In the genomic region with DNA sequence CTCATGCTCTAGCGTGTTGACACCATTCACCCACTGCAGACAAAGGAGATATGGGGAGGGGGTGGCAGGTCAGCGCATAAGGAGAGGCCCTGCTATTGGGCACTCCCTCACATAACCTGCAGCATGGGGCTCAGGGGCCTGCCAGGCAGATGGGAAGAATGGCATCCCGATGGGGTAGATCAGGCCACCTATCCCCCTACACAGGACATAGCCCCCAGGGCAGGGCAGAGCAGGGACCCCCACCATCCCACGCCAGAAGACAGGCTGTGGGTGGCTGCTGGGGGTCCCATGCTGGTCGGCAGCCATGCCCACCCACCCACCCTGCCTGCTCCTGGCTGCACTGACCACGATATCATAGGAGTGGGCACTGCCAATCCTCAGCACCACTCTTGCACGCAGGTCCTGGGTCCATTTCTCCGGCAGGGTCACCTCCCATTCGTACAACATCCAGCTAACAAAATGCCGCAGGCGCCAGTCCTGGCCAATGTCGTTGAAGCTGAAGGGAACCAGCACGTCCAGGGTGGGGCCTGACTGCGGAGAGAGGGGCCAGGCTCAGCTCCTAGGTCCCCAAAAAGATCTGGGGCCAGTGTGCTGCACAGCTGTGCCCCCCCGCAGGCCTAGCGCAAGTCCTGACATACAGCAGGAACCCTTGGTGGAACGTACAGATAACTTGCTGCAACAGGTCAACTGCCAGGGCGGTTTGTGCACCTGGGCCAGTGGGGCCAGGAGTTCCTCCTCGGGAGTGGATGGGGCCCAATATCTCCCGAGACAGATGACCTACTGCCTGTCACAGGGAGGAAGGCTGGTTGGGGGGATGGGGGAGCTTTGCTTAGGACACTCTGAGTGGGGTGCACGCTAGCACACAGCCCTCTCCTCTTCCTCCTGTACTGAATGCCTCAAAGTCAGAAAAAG, we compare ENCODE assay signal across 33 cellular contexts. TPM values are rescaled to one million over a fixed set of nuclear protein-coding genes. Genes with fewer than 3 reads are reported as not detected.
"Had no signal": no experiment of that assay in that cellular context is flagged by ENCODE, and none has a peak within 500 bp of the region (broad histone marks: within the 10 kb centered on the region; RNA-seq: fewer than 3 reads in every experiment).

No MANE protein-coding gene starts in this region.

- H3K27me3 Mint-ChIP-seq: activated CD4-positive, alpha-beta memory T cell treated with anti-CD3 and anti-CD28 coated beads for 36 hours; activated CD4-positive, alpha-beta T cell treated with anti-CD3 and anti-CD28 coated beads for 36 hours; activated CD4-positive, alpha-beta T cell treated with anti-CD3 and anti-CD28 coated beads, Interleukin-2, amount 10 ng/mL, durations not matched to agents 24 days and 14 days; activated naive CD4-positive, alpha-beta T cell treated with anti-CD3 and anti-CD28 coated beads, Interleukin-2, amount 50 U/mL, for 24 hours; activated naive CD8-positive, alpha-beta T cell treated with anti-CD3 and anti-CD28 coated beads for 36 hours; activated naive CD8-positive, alpha-beta T cell treated with anti-CD3 and anti-CD28 coated beads, Interleukin-2, amount 50 U/mL, for 24 hours; brain; effector memory CD8-positive, alpha-beta T cell had no signal

- H3K4me1 Mint-ChIP-seq: activated CD4-positive, alpha-beta T cell treated with anti-CD3 and anti-CD28 coated beads for 36 hours; activated CD4-positive, alpha-beta T cell treated with anti-CD3 and anti-CD28 coated beads, Interleukin-2, amount 10 ng/mL, durations not matched to agents 24 days and 14 days; activated naive CD4-positive, alpha-beta T cell treated with anti-CD3 and anti-CD28 coated beads, Interleukin-2, amount 50 U/mL, for 24 hours; activated naive CD8-positive, alpha-beta T cell treated with anti-CD3 and anti-CD28 coated beads for 36 hours; activated naive CD8-positive, alpha-beta T cell treated with anti-CD3 and anti-CD28 coated beads, Interleukin-2, amount 50 U/mL, for 24 hours; brain had no signal

- H3K36me3 ChIP-seq: adrenal gland, ascending aorta, breast epithelium, cardiac muscle cell, esophagus muscularis mucosa, gastrocnemius medialis had no signal

- H3K27ac ChIP-seq: adrenal gland, ascending aorta, breast epithelium, cardiac muscle cell, esophagus muscularis mucosa, foreskin keratinocyte, gastrocnemius medialis had no signal

- H3K36me3 Mint-ChIP-seq: activated CD4-positive, alpha-beta memory T cell treated with anti-CD3 and anti-CD28 coated beads for 36 hours; activated naive CD4-positive, alpha-beta T cell treated with anti-CD3 and anti-CD28 coated beads, Interleukin-2, amount 50 U/mL, for 24 hours; activated naive CD8-positive, alpha-beta T cell treated with anti-CD3 and anti-CD28 coated beads for 36 hours; brain had no signal

- DNase-seq: activated CD4-positive, alpha-beta memory T cell treated with anti-CD3 and anti-CD28 coated beads for 36 hours; activated CD4-positive, alpha-beta T cell treated with anti-CD3 and anti-CD28 coated beads for 36 hours; activated CD4-positive, alpha-beta T cell treated with anti-CD3 and anti-CD28 coated beads, Interleukin-2, amount 10 ng/mL, durations not matched to agents 24 days and 14 days; activated CD4-positive, CD25-positive, alpha-beta regulatory T cell; activated CD4-positive, CD25-positive, alpha-beta regulatory T cell treated with anti-CD3 and anti-CD28 coated beads, Interleukin-2, amount 50 U/mL, for 72 hours; activated CD8-positive, alpha-beta T cell treated with anti-CD3 and anti-CD28 coated beads, Interleukin-2, amount 10 ng/mL, durations not matched to agents 7 days and 5 days; activated effector memory CD4-positive, alpha-beta T cell treated with anti-CD3 and anti-CD28 coated beads, Interleukin-2, amount 50 U/mL, for 16 hours; activated naive CD4-positive, alpha-beta T cell treated with anti-CD3 and anti-CD28 coated beads for 36 hours; activated naive CD8-positive, alpha-beta T cell treated with anti-CD3 and anti-CD28 coated beads for 36 hours; activated naive CD8-positive, alpha-beta T cell treated with anti-CD3 and anti-CD28 coated beads, Interleukin-2, amount 50 U/mL, for 24 hours; activated T-cell treated with anti-CD3 and anti-CD28 coated beads, Interleukin-2, amount 50 U/mL, for 4 hours; adrenal gland; amygdala; cortex of kidney; dermis blood vessel endothelial cell; effector CD4-positive, alpha-beta T cell; effector memory CD8-positive, alpha-beta T cell; erythroblast; foreskin keratinocyte; gastrocnemius medialis; glutamatergic neuron; T-helper 2 cell had no signal

- H3K27ac Mint-ChIP-seq: activated CD4-positive, alpha-beta memory T cell treated with anti-CD3 and anti-CD28 coated beads for 36 hours; activated CD4-positive, alpha-beta T cell treated with anti-CD3 and anti-CD28 coated beads for 36 hours; activated CD4-positive, alpha-beta T cell treated with anti-CD3 and anti-CD28 coated beads, Interleukin-2, amount 10 ng/mL, durations not matched to agents 24 days and 14 days; activated CD8-positive, alpha-beta T cell treated with anti-CD3 and anti-CD28 coated beads, Interleukin-2, amount 10 ng/mL, durations not matched to agents 7 days and 5 days; activated naive CD4-positive, alpha-beta T cell treated with anti-CD3 and anti-CD28 coated beads for 36 hours; activated naive CD4-positive, alpha-beta T cell treated with anti-CD3 and anti-CD28 coated beads, Interleukin-2, amount 50 U/mL, for 24 hours; activated naive CD8-positive, alpha-beta T cell treated with anti-CD3 and anti-CD28 coated beads for 36 hours; activated naive CD8-positive, alpha-beta T cell treated with anti-CD3 and anti-CD28 coated beads, Interleukin-2, amount 50 U/mL, for 24 hours; activated T-helper 1 cell treated with anti-CD3 and anti-CD28 coated beads, Interleukin-12 subunit alpha, Interleukin-12 subunit beta, Interleukin-2, Interleukin-4 antibody, amounts not matched to agents 30 ng/mL and 10 ng/mL and 1 ng/mL, durations not matched to agents 14 hours and 24 hours and 36 hours; activated T-helper 2 cell treated with anti-CD3 and anti-CD28 coated beads, Interferon-gamma antibody, Interleukin-2, Interleukin-4, amounts not matched to agents 10 μg/mL and 5 μg/mL and 100 μg/mL, durations not matched to agents 14 hours and 24 hours and 36 hours; brain; effector memory CD8-positive, alpha-beta T cell had no signal

- H3K9me3 Mint-ChIP-seq: activated naive CD4-positive, alpha-beta T cell treated with anti-CD3 and anti-CD28 coated beads, Interleukin-2, amount 50 U/mL, for 24 hours had no signal

- H3K4me3 Mint-ChIP-seq: activated CD4-positive, alpha-beta memory T cell treated with anti-CD3 and anti-CD28 coated beads for 36 hours; activated CD4-positive, alpha-beta T cell treated with anti-CD3 and anti-CD28 coated beads for 36 hours; activated CD4-positive, alpha-beta T cell treated with anti-CD3 and anti-CD28 coated beads, Interleukin-2, amount 10 ng/mL, durations not matched to agents 24 days and 14 days; activated CD8-positive, alpha-beta T cell treated with anti-CD3 and anti-CD28 coated beads, Interleukin-2, amount 10 ng/mL, durations not matched to agents 7 days and 5 days; activated naive CD4-positive, alpha-beta T cell treated with anti-CD3 and anti-CD28 coated beads for 36 hours; activated naive CD4-positive, alpha-beta T cell treated with anti-CD3 and anti-CD28 coated beads, Interleukin-2, amount 50 U/mL, for 24 hours; activated naive CD8-positive, alpha-beta T cell treated with anti-CD3 and anti-CD28 coated beads for 36 hours; activated naive CD8-positive, alpha-beta T cell treated with anti-CD3 and anti-CD28 coated beads, Interleukin-2, amount 50 U/mL, for 24 hours; activated T-cell treated with anti-CD3 and anti-CD28 coated beads, Interleukin-2, amount 50 U/mL, for 4 hours; activated T-helper 1 cell treated with anti-CD3 and anti-CD28 coated beads, Interleukin-12 subunit alpha, Interleukin-12 subunit beta, Interleukin-2, Interleukin-4 antibody, amounts not matched to agents 30 ng/mL and 10 ng/mL and 1 ng/mL, durations not matched to agents 14 hours and 24 hours and 36 hours; brain; effector memory CD8-positive, alpha-beta T cell had no signal

- H3K27me3 ChIP-seq: adrenal gland, ascending aorta, breast epithelium, cardiac muscle cell, esophagus muscularis mucosa, foreskin keratinocyte, gastrocnemius medialis had no signal

- H3K4me1 ChIP-seq: adrenal gland, ascending aorta, breast epithelium, esophagus muscularis mucosa, foreskin keratinocyte, gastrocnemius medialis had no signal

- H3K4me3 ChIP-seq: adrenal gland, ascending aorta, breast epithelium, cardiac muscle cell, esophagus muscularis mucosa, gastrocnemius medialis had no signal

- H3K9me3 ChIP-seq: gastrocnemius medialis had no signal

- ATAC-seq: activated CD4-positive, alpha-beta T cell treated with anti-CD3 and anti-CD28 coated beads for 36 hours; activated CD8-positive, alpha-beta T cell treated with anti-CD3 and anti-CD28 coated beads, Interleukin-2, amount 10 ng/mL, durations not matched to agents 7 days and 5 days; activated naive CD8-positive, alpha-beta T cell treated with anti-CD3 and anti-CD28 coated beads, Interleukin-2, amount 50 U/mL, for 24 hours; activated T-cell treated with anti-CD3 and anti-CD28 coated beads, Interleukin-2, amount 50 U/mL, for 4 hours; effector memory CD8-positive, alpha-beta T cell; foreskin keratinocyte; gastrocnemius medialis had no signal

RNA-seq across cellular contexts. Expression of a gene that starts 45.9 kb away (rescaled TPM):
- total RNA-seq: activated CD4-positive, alpha-beta memory T cell treated with anti-CD3 and anti-CD28 coated beads for 36 hours; activated CD4-positive, alpha-beta T cell treated with anti-CD3 and anti-CD28 coated beads for 36 hours; activated CD4-positive, alpha-beta T cell treated with anti-CD3 and anti-CD28 coated beads, Interleukin-2, amount 10 ng/mL, durations not matched to agents 24 days and 14 days; activated CD8-positive, alpha-beta memory T cell treated with anti-CD3 and anti-CD28 coated beads for 36 hours; activated CD8-positive, alpha-beta T cell treated with anti-CD3 and anti-CD28 coated beads, Interleukin-2, amount 10 ng/mL, durations not matched to agents 7 days and 5 days; activated naive CD4-positive, alpha-beta T cell treated with anti-CD3 and anti-CD28 coated beads for 36 hours; activated naive CD8-positive, alpha-beta T cell treated with anti-CD3 and anti-CD28 coated beads for 36 hours; activated T-cell treated with anti-CD3 and anti-CD28 coated beads, Interleukin-2, amount 50 U/mL, for 4 hours; activated T-helper 1 cell treated with anti-CD3 and anti-CD28 coated beads, Interleukin-12 subunit alpha, Interleukin-12 subunit beta, Interleukin-2, Interleukin-4 antibody, amounts not matched to agents 30 ng/mL and 10 ng/mL and 1 ng/mL, durations not matched to agents 14 hours and 24 hours and 36 hours; activated T-helper 2 cell treated with anti-CD3 and anti-CD28 coated beads, Interferon-gamma antibody, Interleukin-2, Interleukin-4, amounts not matched to agents 10 μg/mL and 5 μg/mL and 100 μg/mL, durations not matched to agents 14 hours and 24 hours and 36 hours; adrenal gland; ascending aorta; breast epithelium; cardiac muscle cell; chondrocyte; dermis blood vessel endothelial cell; esophagus muscularis mucosa; foreskin keratinocyte; gastrocnemius medialis; T-helper 1 cell treated with Interleukin-12 subunit alpha and Interleukin-12 subunit beta and Interleukin-4 antibody, amounts not matched to agents 30 ng/mL and 1 ng/mL, for 36 hours had no signal
